In genomic region chr19:48646192-48646911, GRCh38 we compare ENCODE assay signal across 1 cellular context.
TF ChIP-seq lines count a peak whose summit lies in the region.

No MANE protein-coding gene starts in this region.

TF ChIP-seq in HepG2, 621 proteins besides CTCF, POLR2A, EP300 and RAD21 (continued from another document):
- TF ChIP-seq ZBTB49 (CRISPR knock-in tag; IDR thresholded peaks at IDR 0.05; ENCODE audit: borderline replicate concordance) = no peak
- TF ChIP-seq IKZF4 (CRISPR knock-in tag; IDR thresholded peaks at IDR 0.05; ENCODE audit: borderline replicate concordance, low read depth, not compliant biosample characterization) = no peak
- no peak for TF ChIP-seq EZH2 (conservative IDR thresholded peaks at IDR 0.05; ENCODE audit: low read depth, low read length)
- TF ChIP-seq POLR2AphosphoS2 (IDR thresholded peaks at IDR 0.05; ENCODE audit: low read depth, low read length) = no peak
- TF ChIP-seq KAT8 (CRISPR knock-in tag; IDR thresholded peaks at IDR 0.05) = 0 out of 2 replicates have a peak, but pooled peaks have one; percentile 27
- no peak for TF ChIP-seq NFIB (CRISPR knock-in tag; IDR thresholded peaks at IDR 0.05; ENCODE audit: borderline replicate concordance)
- TF ChIP-seq CSRNP2 (CRISPR knock-in tag; conservative IDR thresholded peaks at IDR 0.05; ENCODE audit: low read depth) = no peak
- TF ChIP-seq NFE2L1 (CRISPR knock-in tag; IDR thresholded peaks at IDR 0.05; ENCODE audit: borderline replicate concordance) = no peak
- TF ChIP-seq SNAPC5 (CRISPR knock-in tag; IDR thresholded peaks at IDR 0.05; ENCODE audit: borderline replicate concordance) = no peak
- no peak for TF ChIP-seq ATF7 (IDR thresholded peaks at IDR 0.05)
- TF ChIP-seq ATF7 (CRISPR knock-in tag; IDR thresholded peaks at IDR 0.05) = no peak
- no peak for TF ChIP-seq SMARCC2 (IDR thresholded peaks at IDR 0.05)
- no peak for TF ChIP-seq ERF (CRISPR knock-in tag; IDR thresholded peaks at IDR 0.05)
- no peak for TF ChIP-seq ZMAT3 (CRISPR knock-in tag; conservative IDR thresholded peaks at IDR 0.05)
- no peak for TF ChIP-seq DPF2 (CRISPR knock-in tag; IDR thresholded peaks at IDR 0.05; ENCODE audit: borderline replicate concordance, low read depth)
- TF ChIP-seq HDAC1 (CRISPR knock-in tag; IDR thresholded peaks at IDR 0.05) = peak; percentile 43
- peak; percentile 51; the same call in 1 of the 2 replicates for TF ChIP-seq GATAD1 (CRISPR knock-in tag; IDR thresholded peaks at IDR 0.05)
- no peak for TF ChIP-seq ZC3H4 (CRISPR knock-in tag; IDR thresholded peaks at IDR 0.05; ENCODE audit: borderline replicate concordance)
- no peak for TF ChIP-seq DZIP1 (CRISPR knock-in tag; IDR thresholded peaks at IDR 0.05)
